In the genomic region with DNA sequence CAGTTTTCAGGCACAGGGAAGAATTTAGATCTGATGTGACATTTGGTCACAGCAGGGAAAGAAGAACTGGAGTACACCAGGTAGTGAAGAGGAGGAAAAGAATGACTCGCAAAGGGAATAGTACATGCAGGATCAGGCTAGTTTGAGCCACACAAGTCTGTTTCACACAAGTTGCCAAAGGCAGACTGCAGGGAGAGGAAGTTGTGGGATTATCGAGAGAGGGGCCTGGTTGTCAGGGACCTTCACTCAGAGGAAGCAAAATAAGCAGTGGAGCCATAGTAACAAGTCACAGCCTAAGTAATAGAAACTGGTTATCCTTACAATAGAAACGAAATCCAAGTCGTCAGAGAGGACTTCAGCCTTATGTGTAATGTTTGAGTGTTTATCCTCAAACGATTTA, we compare ENCODE assay signal across 24 cellular contexts.
"Had no signal": no experiment of that assay in that cellular context is flagged by ENCODE, and none has a peak within 500 bp of the region (broad histone marks: within the 10 kb centered on the region; RNA-seq: fewer than 3 reads in every experiment).

No MANE protein-coding gene starts in this region.

- H3K4me1 ChIP-seq: foreskin keratinocyte, pancreas, right lobe of liver, stomach, vagina had no signal

- H3K36me3 ChIP-seq: pancreas, right lobe of liver, stomach, vagina had no signal

- H3K27me3 ChIP-seq: foreskin keratinocyte, pancreas, right lobe of liver, vagina had no signal

- H3K4me3 ChIP-seq: pancreas, right lobe of liver, stomach, vagina had no signal

- FAIRE-seq: colon, pancreas, small intestine had no signal

- H3K27ac ChIP-seq: foreskin keratinocyte, pancreas, right lobe of liver, stomach, vagina had no signal

- ATAC-seq: activated CD8-positive, alpha-beta memory T cell treated with anti-CD3 and anti-CD28 coated beads, Interleukin-2, amount 10 ng/mL, durations not matched to agents 7 days and 5 days; activated T-helper 17 cell treated with anti-CD3 and anti-CD28 coated beads, Interleukin-2, amount 50 U/mL, for 72 hours; foreskin keratinocyte; naive thymus-derived CD8-positive, alpha-beta T cell; pancreas; right lobe of liver; WTC11 had no signal

- H3K9me3 ChIP-seq: pancreas, right lobe of liver, stomach, vagina had no signal

- DNase-seq: activated CD4-positive, alpha-beta memory T cell treated with anti-CD3 and anti-CD28 coated beads, Interleukin-2, amount 10 ng/mL, durations not matched to agents 7 days and 5 days; activated CD4-positive, alpha-beta T cell treated with anti-CD3 and anti-CD28 coated beads for 4 hours; activated CD8-positive, alpha-beta memory T cell treated with anti-CD3 and anti-CD28 coated beads, Interleukin-2, amount 10 ng/mL, durations not matched to agents 7 days and 5 days; activated naive CD4-positive, alpha-beta T cell; activated naive CD8-positive, alpha-beta T cell treated with anti-CD3 and anti-CD28 coated beads, Interleukin-2, amount 10 ng/mL, durations not matched to agents 7 days and 5 days; amygdala; caudate nucleus; endodermal cell; foreskin keratinocyte; glutamatergic neuron; mesenchymal stem cell; naive thymus-derived CD8-positive, alpha-beta T cell; pancreas; right lobe of liver; small intestine; stimulated activated CD4-positive, alpha-beta T cell treated with anti-CD3 and anti-CD28 coated beads, Interleukin-4, amount 100 ng/mL, for 1 hour; stomach; T-helper 1 cell; T1000; trophoblast cell had no signal
